In the genomic region with DNA sequence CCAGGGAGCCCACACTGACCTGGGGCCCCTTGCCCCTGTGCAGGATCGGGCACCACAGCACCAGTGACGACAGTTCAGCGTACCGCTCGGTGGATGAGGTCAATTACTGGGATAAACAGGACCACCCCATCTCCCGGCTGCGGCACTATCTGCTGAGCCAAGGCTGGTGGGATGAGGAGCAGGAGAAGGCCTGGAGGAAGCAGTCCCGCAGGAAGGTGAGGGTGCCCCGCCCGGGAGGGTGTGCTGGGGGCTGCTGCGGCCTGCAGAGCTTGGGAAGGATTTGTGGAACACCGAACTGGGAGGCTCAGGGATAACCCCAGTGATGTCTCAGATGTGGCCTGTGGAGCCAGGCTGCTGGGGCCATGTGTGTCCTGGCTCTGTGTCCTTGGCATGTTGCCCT, we compare ENCODE assay signal across 18 cellular contexts. TPM values are rescaled to one million over a fixed set of nuclear protein-coding genes. Genes with fewer than 3 reads are reported as not detected.
DNase-seq lines count a peak whose midpoint lies in the region; ATAC-seq, FAIRE-seq and TF ChIP-seq lines count a peak whose summit lies in the region.
"Had no signal": no experiment of that assay in that cellular context is flagged by ENCODE, and none has a peak within 500 bp of the region (broad histone marks: within the 10 kb centered on the region; RNA-seq: fewer than 3 reads in every experiment).

No MANE protein-coding gene starts in this region.

- no peak overlapping the region for H3K14ac ChIP-seq in IMR-90 (replicated peaks; ENCODE audit: low read depth, low read length)

- no peak overlapping the region for H2BK15ac ChIP-seq in IMR-90 (ENCODE audit: low read depth, low read length)

- no peak for TF ChIP-seq RAD21 in IMR-90 (IDR thresholded peaks at IDR 0.05; ENCODE audit: low read length)

- 90% methylated on average over 4 of the region's 12 CpGs; no CpG with 5 or more reads in 1 of the 2 experiments for WGBS in IMR-90 (ENCODE audit: extremely low coverage in 2 of 2, insufficient read length in 1 of 2), 2 experiments

- H2AFZ ChIP-seq in IMR-90 (replicated peaks; ENCODE audit: low read length, poor library complexity): peak overlapping the region; percentile 14

- H3K36me3 ChIP-seq in IMR-90 (ENCODE audit: control insufficient read depth, insufficient read depth, low read length) (peaks cover 48% of the 10 kb centered on the region), kidney (ENCODE audit: control insufficient read depth in 1 of 2, insufficient read depth in 2 of 2, low read length in 2 of 2) (peaks cover 22 to 36% of the 10 kb centered on the region in 2 donors)

- no TSS peak for BruUV-seq in IMR-90 (replicated peaks; lab: Mats Ljungman, UMichigan)

- H3K9me3 ChIP-seq in IMR-90 (ENCODE audit: control insufficient read depth, insufficient read depth, low read length): no peaks in the 10 kb centered on the region
- no peaks in the 10 kb centered on the region for H3K9me3 ChIP-seq in kidney (ENCODE audit: control insufficient read depth in 1 of 2, low read length in 2 of 2)
- H3K9me3 ChIP-seq: BLaER1 treated with 17β-estradiol and CSF1 and Interleukin-3, amounts not matched to agents 10 nM and 100 nM had no signal

- H3K9ac ChIP-seq in IMR-90 (ENCODE audit: low read depth, low read length) (no peak overlapping the region), kidney (ENCODE audit: low read length in 2 of 2) (no peak overlapping the region)
- H3K9ac ChIP-seq: BLaER1 treated with 17β-estradiol and CSF1 and Interleukin-3, amounts not matched to agents 10 nM and 100 nM; KMS-11 had no signal

- peak overlapping the region; percentile 34 for H3K27ac Mint-ChIP-seq in activated naive CD8-positive, alpha-beta T cell treated with anti-CD3 and anti-CD28 coated beads, Interleukin-2, amount 10 ng/mL, durations not matched to agents 7 days and 5 days
- H3K27ac Mint-ChIP-seq in activated naive CD8-positive, alpha-beta T cell treated with anti-CD3 and anti-CD28 coated beads for 36 hours: no peak overlapping the region
- H3K27ac Mint-ChIP-seq in naive thymus-derived CD8-positive, alpha-beta T cell: no peak overlapping the region
- H3K27ac Mint-ChIP-seq: CD4-positive, alpha-beta T cell had no signal

- H3K56ac ChIP-seq in IMR-90 (ENCODE audit: extremely low read depth, insufficient read depth, low read length): no peak overlapping the region

- H2AK9ac ChIP-seq in IMR-90 (replicated peaks; ENCODE audit: low read depth, low read length, poor library complexity): no peak overlapping the region

- H3K4ac ChIP-seq in IMR-90 (ENCODE audit: low read depth, low read length): no peak overlapping the region

- H3K27me3 ChIP-seq in IMR-90 (ENCODE audit: control insufficient read depth, insufficient read depth, low read length): no peaks in the 10 kb centered on the region
- H3K27me3 ChIP-seq: BLaER1 treated with 17β-estradiol and CSF1 and Interleukin-3, amounts not matched to agents 10 nM and 100 nM had no signal

- H3K79me1 ChIP-seq in IMR-90 (ENCODE audit: low read depth in 1 of 2, low read length in 2 of 2): no peaks in the 10 kb centered on the region

- H4K5ac ChIP-seq in IMR-90 (ENCODE audit: low read depth, low read length): no peak overlapping the region

- no peak overlapping the region for H2BK20ac ChIP-seq in IMR-90 (ENCODE audit: low read depth, low read length)

- dilution Hi-C loops in IMR-90 (cut with HindIII; ENCODE audit: low sequenced_read_pairs, unreplicated experiment): no loop called here

- no peaks in the 10 kb centered on the region; the same call in 1 of the 2 replicates for H3K9me1 ChIP-seq in IMR-90 (ENCODE audit: insufficient read depth, low read length)

- no peak for DNase-seq in activated naive CD8-positive, alpha-beta T cell treated with anti-CD3 and anti-CD28 coated beads, Interleukin-2, amount 10 ng/mL, durations not matched to agents 7 days and 5 days
- DNase-seq in activated naive CD8-positive, alpha-beta T cell treated with anti-CD3 and anti-CD28 coated beads for 36 hours: no peak
- DNase-seq in IMR-90: no peak
- DNase-seq in kidney: peak; percentile 62
- DNase-seq in naive thymus-derived CD8-positive, alpha-beta T cell: no peak
- no peak for DNase-seq in H4 (ENCODE audit: low spot score)
- DNase-seq: ACHN; CD4-positive, alpha-beta T cell; DMS153; GF-D8 had no signal

- H4K20me1 ChIP-seq in IMR-90 (ENCODE audit: insufficient read depth, low read length): no peaks in the 10 kb centered on the region

- POLR2A ChIA-PET in activated naive CD8-positive, alpha-beta T cell treated with anti-CD3 and anti-CD28 coated beads, Interleukin-2, amount 10 ng/mL, durations not matched to agents 7 days and 5 days (lab: Charles Lee): no interaction called here
- POLR2A ChIA-PET in IMR-90 (lab: Charles Lee; ENCODE audit: unreplicated experiment): no interaction called here
- POLR2A ChIA-PET in naive thymus-derived CD8-positive, alpha-beta T cell (lab: Charles Lee): interaction anchor here (0.7 kb wide), 1 partner anchor 24 kb away, joined by 4 read pairs; no protein-coding TSS in a partner anchor

- no peak overlapping the region for H4K91ac ChIP-seq in IMR-90 (ENCODE audit: insufficient read depth, low read depth, low read length)

- TF ChIP-seq POLR2A in IMR-90 (IDR thresholded peaks at IDR 0.05; ENCODE audit: low read depth, low read length): no peak

- H4K8ac ChIP-seq in IMR-90 (ENCODE audit: low read depth in 2 of 2, low read length in 2 of 2): no peak overlapping the region

- H2AK5ac ChIP-seq in IMR-90 (ENCODE audit: low read depth, low read length): no peak overlapping the region

- peaks cover 33% of the 10 kb centered on the region for H3K36me3 Mint-ChIP-seq in activated naive CD8-positive, alpha-beta T cell treated with anti-CD3 and anti-CD28 coated beads, Interleukin-2, amount 10 ng/mL, durations not matched to agents 7 days and 5 days
- peaks cover 11% of the 10 kb centered on the region for H3K36me3 Mint-ChIP-seq in activated naive CD8-positive, alpha-beta T cell treated with anti-CD3 and anti-CD28 coated beads for 36 hours
- peaks cover 0 to 56% (median 7%) of the 10 kb centered on the region in 3 donors for H3K36me3 Mint-ChIP-seq in naive thymus-derived CD8-positive, alpha-beta T cell

- no peaks in the 10 kb centered on the region for H3K9me3 Mint-ChIP-seq in activated naive CD8-positive, alpha-beta T cell treated with anti-CD3 and anti-CD28 coated beads, Interleukin-2, amount 10 ng/mL, durations not matched to agents 7 days and 5 days
- no peaks in the 10 kb centered on the region for H3K9me3 Mint-ChIP-seq in activated naive CD8-positive, alpha-beta T cell treated with anti-CD3 and anti-CD28 coated beads for 36 hours
- no peaks in the 10 kb centered on the region for H3K9me3 Mint-ChIP-seq in naive thymus-derived CD8-positive, alpha-beta T cell
- H3K9me3 Mint-ChIP-seq: CD4-positive, alpha-beta T cell had no signal

- H3K23ac ChIP-seq in IMR-90 (ENCODE audit: low read depth, low read length): no peak overlapping the region

- no peak overlapping the region for H2BK5ac ChIP-seq in IMR-90 (ENCODE audit: low read depth, low read length, poor library complexity, severe bottlenecking)

- no peak overlapping the region for H3K18ac ChIP-seq in IMR-90 (ENCODE audit: low read depth, low read length)

- H3K4me1 Mint-ChIP-seq in activated naive CD8-positive, alpha-beta T cell treated with anti-CD3 and anti-CD28 coated beads, Interleukin-2, amount 10 ng/mL, durations not matched to agents 7 days and 5 days: peaks cover 13% of the 10 kb centered on the region
- peaks cover 11% of the 10 kb centered on the region for H3K4me1 Mint-ChIP-seq in activated naive CD8-positive, alpha-beta T cell treated with anti-CD3 and anti-CD28 coated beads for 36 hours
- peaks cover 16 to 24% (median 18%) of the 10 kb centered on the region in 4 donors for H3K4me1 Mint-ChIP-seq in naive thymus-derived CD8-positive, alpha-beta T cell

- H3K4me3 Mint-ChIP-seq in activated naive CD8-positive, alpha-beta T cell treated with anti-CD3 and anti-CD28 coated beads, Interleukin-2, amount 10 ng/mL, durations not matched to agents 7 days and 5 days: no peak overlapping the region
- H3K4me3 Mint-ChIP-seq in activated naive CD8-positive, alpha-beta T cell treated with anti-CD3 and anti-CD28 coated beads for 36 hours: no peak overlapping the region
- H3K4me3 Mint-ChIP-seq in naive thymus-derived CD8-positive, alpha-beta T cell: no peak overlapping the region
- H3K4me3 Mint-ChIP-seq: CD4-positive, alpha-beta T cell had no signal

- H3K4me1 ChIP-seq in IMR-90 (ENCODE audit: control insufficient read depth, insufficient read depth, low read length) (peaks cover 10% of the 10 kb centered on the region; the same call in 1 of the 2 replicates), kidney (ENCODE audit: control insufficient read depth in 1 of 2, insufficient read depth in 1 of 2, low read depth in 1 of 2, low read length in 2 of 2) (peaks cover 0 to 12% of the 10 kb centered on the region in 2 donors)

- no peak for ATAC-seq in activated naive CD8-positive, alpha-beta T cell treated with anti-CD3 and anti-CD28 coated beads, Interleukin-2, amount 10 ng/mL, durations not matched to agents 7 days and 5 days (ENCODE audit: low read depth)
- ATAC-seq in IMR-90 (ENCODE audit: low read depth): no peak
- ATAC-seq in naive thymus-derived CD8-positive, alpha-beta T cell: no peak
- ATAC-seq in HG03469 (IDR thresholded peaks at IDR 0.05; ENCODE audit: unreplicated experiment): no peak
- ATAC-seq: HCT116 had no signal

- TF ChIP-seq CTCF in IMR-90 (conservative IDR thresholded peaks at IDR 0.05; ENCODE audit: low read depth, low read length): no peak
- no peak for TF ChIP-seq CTCF in kidney (IDR thresholded peaks at IDR 0.05; ENCODE audit: borderline replicate concordance, extremely low read depth, insufficient read depth)

- H2BK120ac ChIP-seq in IMR-90 (ENCODE audit: low read depth, low read length): no peak overlapping the region

- H3K4me2 ChIP-seq in IMR-90 (ENCODE audit: low read depth, low read length): no peak overlapping the region
- H3K4me2 ChIP-seq: KMS-11 had no signal

- H3K4me3 ChIP-seq in IMR-90 (ENCODE audit: insufficient read depth, low read depth, low read length) (no peak overlapping the region), kidney (ENCODE audit: low read length in 2 of 2) (no peak overlapping the region)
- H3K4me3 ChIP-seq: BLaER1 treated with 17β-estradiol and CSF1 and Interleukin-3, amounts not matched to agents 10 nM and 100 nM had no signal

- CTCF ChIA-PET in IMR-90 (lab: Yijun Ruan, JAX): no interaction called here

- no peaks in the 10 kb centered on the region for H3K27me3 Mint-ChIP-seq in activated naive CD8-positive, alpha-beta T cell treated with anti-CD3 and anti-CD28 coated beads, Interleukin-2, amount 10 ng/mL, durations not matched to agents 7 days and 5 days
- no peaks in the 10 kb centered on the region for H3K27me3 Mint-ChIP-seq in activated naive CD8-positive, alpha-beta T cell treated with anti-CD3 and anti-CD28 coated beads for 36 hours
- H3K27me3 Mint-ChIP-seq in naive thymus-derived CD8-positive, alpha-beta T cell: no peaks in the 10 kb centered on the region
- H3K27me3 Mint-ChIP-seq: CD4-positive, alpha-beta T cell had no signal

- intact Hi-C loops in IMR-90 (cut with micrococcal nuclease): loop anchor here (10.0 kb wide), 1 partner anchor 218 kb away; no protein-coding TSS in a partner anchor
- intact Hi-C loops in kidney (cut with DNase I): no loop called here

- in situ Hi-C loops in IMR-90 (cut with MboI; ENCODE audit: low sequenced_read_pairs): no loop called here

- no peak for FAIRE-seq in kidney (lab: Jason Lieb, UNC)
- FAIRE-seq: D721Med, H1 had no signal

- H3K27ac ChIP-seq in IMR-90 (ENCODE audit: insufficient read depth, low read length) (no peak overlapping the region), kidney (ENCODE audit: low read depth in 2 of 2, low read length in 2 of 2) (no peak overlapping the region)
- H3K27ac ChIP-seq: KMS-11 had no signal

RNA-seq across cellular contexts. Expression of gene B3GNT8, which starts 4.2 kb away (rescaled TPM):
- total RNA-seq in activated naive CD8-positive, alpha-beta T cell treated with anti-CD3 and anti-CD28 coated beads, Interleukin-2, amount 10 ng/mL, durations not matched to agents 7 days and 5 days: 1 to 10 TPM; 2.0 to 2.2 TPM
- total RNA-seq in activated naive CD8-positive, alpha-beta T cell treated with anti-CD3 and anti-CD28 coated beads for 36 hours: under 1 TPM; 0.10 to 0.48 TPM
- under 0.01 and 0.36 TPM in 2 replicates for total RNA-seq in IMR-90 (2012; rRNA removed)
- 0.30 and 0.36 TPM in 2 replicates for polyA plus RNA-seq in IMR-90 (2012; rRNA removed)
- polyA plus RNA-seq in IMR-90 (2012; cell fraction: cytosol; rRNA removed): 0.06 and 0.46 TPM in 2 replicates
- polyA plus RNA-seq in IMR-90 (2012; cell fraction: nucleus; rRNA removed; ENCODE audit: low replicate concordance): 0.18 and 0.34 TPM in 2 replicates
- total RNA-seq in kidney: 4.4 TPM
- 6.5 TPM for polyA plus RNA-seq in kidney (ENCODE audit: insufficient read depth, low read depth, low replicate concordance)
- under 1 TPM; 0.39 to 0.41 TPM for total RNA-seq in naive thymus-derived CD8-positive, alpha-beta T cell
- 1 to 10 TPM in 1 of 3 donors, under 1 TPM in 2; 0.33 to 1.1 (median 0.89) TPM for polyA plus RNA-seq in naive thymus-derived CD8-positive, alpha-beta T cell
- not detected in 2 replicates for total RNA-seq in H4 (2014; rRNA removed; shearing (Covaris generic))

RNA-seq across cellular contexts. Expression of gene DMAC2, which starts 16.8 kb away (rescaled TPM):
- total RNA-seq in activated naive CD8-positive, alpha-beta T cell treated with anti-CD3 and anti-CD28 coated beads, Interleukin-2, amount 10 ng/mL, durations not matched to agents 7 days and 5 days: 10 to 100 TPM; 41.3 to 42.6 TPM
- total RNA-seq in activated naive CD8-positive, alpha-beta T cell treated with anti-CD3 and anti-CD28 coated beads for 36 hours: 10 to 100 TPM; 54.5 to 63.0 TPM
- total RNA-seq in IMR-90 (2012; rRNA removed): 50.8 and 52.5 TPM in 2 replicates
- polyA plus RNA-seq in IMR-90 (2012; rRNA removed): 72.2 and 78.5 TPM in 2 replicates
- 78.9 and 84.8 TPM in 2 replicates for polyA plus RNA-seq in IMR-90 (2012; cell fraction: cytosol; rRNA removed)
- polyA plus RNA-seq in IMR-90 (2012; cell fraction: nucleus; rRNA removed; ENCODE audit: low replicate concordance): 33.4 and 44.3 TPM in 2 replicates
- total RNA-seq in kidney: 43.9 TPM
- polyA plus RNA-seq in kidney (ENCODE audit: insufficient read depth, low read depth, low replicate concordance): 73.9 TPM
- 10 to 100 TPM; 26.2 to 28.7 TPM for total RNA-seq in naive thymus-derived CD8-positive, alpha-beta T cell
- 10 to 100 TPM; 50.6 to 53.7 (median 52.4) TPM for polyA plus RNA-seq in naive thymus-derived CD8-positive, alpha-beta T cell
- total RNA-seq in H4 (2014; rRNA removed; shearing (Covaris generic)): 36.7 and 52.1 TPM in 2 replicates

RNA-seq across cellular contexts. Expression of gene ERICH4, which starts 20.0 kb away (rescaled TPM):
- total RNA-seq in activated naive CD8-positive, alpha-beta T cell treated with anti-CD3 and anti-CD28 coated beads, Interleukin-2, amount 10 ng/mL, durations not matched to agents 7 days and 5 days: not detected
- not detected for total RNA-seq in activated naive CD8-positive, alpha-beta T cell treated with anti-CD3 and anti-CD28 coated beads for 36 hours
- not detected in 2 replicates for total RNA-seq in IMR-90 (2012; rRNA removed)
- polyA plus RNA-seq in IMR-90 (2012; rRNA removed): not detected in 2 replicates
- polyA plus RNA-seq in IMR-90 (2012; cell fraction: cytosol; rRNA removed): not detected in 2 replicates
- not detected in 2 replicates for polyA plus RNA-seq in IMR-90 (2012; cell fraction: nucleus; rRNA removed; ENCODE audit: low replicate concordance)
- total RNA-seq in kidney: not detected
- polyA plus RNA-seq in kidney (ENCODE audit: insufficient read depth, low read depth, low replicate concordance): 23.1 TPM
- total RNA-seq in naive thymus-derived CD8-positive, alpha-beta T cell: not detected
- not detected for polyA plus RNA-seq in naive thymus-derived CD8-positive, alpha-beta T cell
- not detected in 2 replicates for total RNA-seq in H4 (2014; rRNA removed; shearing (Covaris generic))
- total RNA-seq: A172; CD4-positive, alpha-beta T cell; H1; HT-29 had no signal
- polyA plus RNA-seq: H1 had no signal

RNA-seq across cellular contexts. Expression of gene BCKDHA, which starts 25.3 kb away (rescaled TPM):
- total RNA-seq in activated naive CD8-positive, alpha-beta T cell treated with anti-CD3 and anti-CD28 coated beads, Interleukin-2, amount 10 ng/mL, durations not matched to agents 7 days and 5 days: 10 to 100 TPM; 23.8 to 26.9 TPM
- total RNA-seq in activated naive CD8-positive, alpha-beta T cell treated with anti-CD3 and anti-CD28 coated beads for 36 hours: 10 to 100 TPM; 21.3 to 28.0 TPM
- total RNA-seq in IMR-90 (2012; rRNA removed) (6.4 and 7.7 TPM in 2 replicates), kidney (30.9 TPM)
- polyA plus RNA-seq in IMR-90 (2012; rRNA removed) (7.6 and 9.6 TPM in 2 replicates), kidney (ENCODE audit: insufficient read depth, low read depth, low replicate concordance) (72.2 TPM)
- 11.8 and 37.7 TPM in 2 replicates for polyA plus RNA-seq in IMR-90 (2012; cell fraction: cytosol; rRNA removed)
- 13.5 and 42.6 TPM in 2 replicates for polyA plus RNA-seq in IMR-90 (2012; cell fraction: nucleus; rRNA removed; ENCODE audit: low replicate concordance)
- 10 to 100 TPM; 15.9 to 18.7 TPM for total RNA-seq in naive thymus-derived CD8-positive, alpha-beta T cell
- 10 to 100 TPM; 51.8 to 67.3 (median 53.8) TPM for polyA plus RNA-seq in naive thymus-derived CD8-positive, alpha-beta T cell
- total RNA-seq in H4 (2014; rRNA removed; shearing (Covaris generic)): 32.6 and 47.7 TPM in 2 replicates

RNA-seq across cellular contexts. Expression of gene EXOSC5, which starts 25.8 kb away (rescaled TPM):
- 10 to 100 TPM; 20.9 to 25.9 TPM for total RNA-seq in activated naive CD8-positive, alpha-beta T cell treated with anti-CD3 and anti-CD28 coated beads, Interleukin-2, amount 10 ng/mL, durations not matched to agents 7 days and 5 days
- 10 to 100 TPM; 43.5 to 44.6 TPM for total RNA-seq in activated naive CD8-positive, alpha-beta T cell treated with anti-CD3 and anti-CD28 coated beads for 36 hours
- total RNA-seq in IMR-90 (2012; rRNA removed): 11.4 and 19.0 TPM in 2 replicates
- 25.2 and 34.0 TPM in 2 replicates for polyA plus RNA-seq in IMR-90 (2012; rRNA removed)
- polyA plus RNA-seq in IMR-90 (2012; cell fraction: cytosol; rRNA removed): 26.6 and 36.2 TPM in 2 replicates
- polyA plus RNA-seq in IMR-90 (2012; cell fraction: nucleus; rRNA removed; ENCODE audit: low replicate concordance): 7.0 and 16.4 TPM in 2 replicates
- total RNA-seq in kidney: 16.8 TPM
- polyA plus RNA-seq in kidney (ENCODE audit: insufficient read depth, low read depth, low replicate concordance): 15.5 TPM
- total RNA-seq in naive thymus-derived CD8-positive, alpha-beta T cell: 10 to 100 TPM; 18.3 to 22.9 TPM
- 10 to 100 TPM; 69.0 to 88.0 (median 84.8) TPM for polyA plus RNA-seq in naive thymus-derived CD8-positive, alpha-beta T cell
- total RNA-seq in H4 (2014; rRNA removed; shearing (Covaris generic)): 28.5 and 28.9 TPM in 2 replicates
